Comparison of ENCODE assay signal across 20 cellular contexts in genomic region chr6:126040394-126040793, GRCh38. TPM values are rescaled to one million over a fixed set of nuclear protein-coding genes. Genes with fewer than 3 reads are reported as not detected.
DNase-seq lines count a peak whose midpoint lies in the region; ATAC-seq, FAIRE-seq and TF ChIP-seq lines count a peak whose summit lies in the region.
"Had no signal": no experiment of that assay in that cellular context is flagged by ENCODE, and none has a peak within 500 bp of the region (broad histone marks: within the 10 kb centered on the region; RNA-seq: fewer than 3 reads in every experiment).

No MANE protein-coding gene starts in this region.

- in situ Hi-C loops in brain microvascular endothelial cell (cut with HindIII; ENCODE audit: low pct_ligation_motif_present, low sequenced_read_pairs) = no loop called here

- H3K4me3 ChIP-seq in brain microvascular endothelial cell (ENCODE audit: low read depth, low read length) (no peak overlapping the region), smooth muscle cell (no peak overlapping the region)
- H3K4me3 ChIP-seq: tibial nerve had no signal

- no peak for TF ChIP-seq CTCF in brain microvascular endothelial cell (IDR thresholded peaks at IDR 0.05; ENCODE audit: low read depth, low read length, missing control alignments)
- no peak for TF ChIP-seq CTCF in smooth muscle cell (IDR thresholded peaks at IDR 0.05; ENCODE audit: borderline replicate concordance, insufficient read depth, poor library complexity, severe bottlenecking)

- WGBS in smooth muscle cell (ENCODE audit: low lambda C conversion rate) = 87% methylated on average over 4 of the region's 4 CpGs

- H3K27ac ChIP-seq in brain microvascular endothelial cell (peak overlapping the region; percentile 71), smooth muscle cell (ENCODE audit: low read depth) (peak overlapping the region; percentile 73)

- H3K36me3 ChIP-seq in brain microvascular endothelial cell (replicated peaks) = no peaks in the 10 kb centered on the region
- H3K36me3 ChIP-seq in smooth muscle cell (ENCODE audit: low read depth) = no peaks in the 10 kb centered on the region

- no peak overlapping the region for H2AFZ ChIP-seq in smooth muscle cell (ENCODE audit: low read depth)

- H3K9ac ChIP-seq in smooth muscle cell (ENCODE audit: low read depth) = no peak overlapping the region

- H3K79me2 ChIP-seq in smooth muscle cell (ENCODE audit: low read depth) = no peaks in the 10 kb centered on the region

- peaks cover 20% of the 10 kb centered on the region for H3K4me1 ChIP-seq in smooth muscle cell (ENCODE audit: low read depth)

- TF ChIP-seq POLR2A in H54 (IDR thresholded peaks at IDR 0.05; ENCODE audit: low read depth, low read length) = no peak

- DNase-seq in H54 (ENCODE audit: insufficient read length, low spot score) (no peak), brain microvascular endothelial cell (no peak), kidney tubule cell (ENCODE audit: low spot score) (peak; percentile 5), smooth muscle cell (lab: John Stamatoyannopoulos, UW; ENCODE audit: unreplicated experiment) (no peak), occipital lobe (lab: John Stamatoyannopoulos, UW) (no peak), NCI-H146 (lab: John Stamatoyannopoulos, UW) (no peak), GM03348 (ENCODE audit: low spot score) (no peak)
- DNase-seq: activated B cell treated with CpG ODN at 0.5 μM for 24 hours; activated CD8-positive, alpha-beta T cell treated with anti-CD3 and anti-CD28 coated beads, Interleukin-2, amount 10 ng/mL, durations not matched to agents 7 days and 5 days; activated naive CD4-positive, alpha-beta T cell treated with anti-CD3 and anti-CD28 coated beads, Interleukin-2, amount 50 U/mL, for 16 hours; activated T-cell treated with anti-CD3 and anti-CD28 coated beads, Interleukin-2, amount 50 U/mL, for 4 hours; CD8-positive, alpha-beta memory T cell; H9; NCI-H1048; NCI-H2081 treated with DMSO at 0.1 percent for 48 hours; NCI-H524 treated with DMSO at 0.1 percent for 48 hours; nephron progenitor cell had no signal

- peak overlapping the region; percentile 54 for H3K4me2 ChIP-seq in smooth muscle cell

- H3K27me3 ChIP-seq in brain microvascular endothelial cell (replicated peaks) = no peaks in the 10 kb centered on the region
- no peaks in the 10 kb centered on the region for H3K27me3 ChIP-seq in smooth muscle cell (ENCODE audit: low read depth)
- H3K27me3 ChIP-seq: tibial nerve had no signal

- peaks cover 11% of the 10 kb centered on the region for H3F3A ChIP-seq in smooth muscle cell (ENCODE audit: low read depth)

- no peak for ATAC-seq in HG02678 (IDR thresholded peaks at IDR 0.05; ENCODE audit: unreplicated experiment)
- ATAC-seq: activated CD8-positive, alpha-beta T cell treated with anti-CD3 and anti-CD28 coated beads, Interleukin-2, amount 10 ng/mL, durations not matched to agents 7 days and 5 days; activated T-cell treated with anti-CD3 and anti-CD28 coated beads, Interleukin-2, amount 50 U/mL, for 4 hours; stimulated activated memory B cell treated with anti-CD40 and anti-IgM and Interleukin-4, amounts not matched to agents 10 μg/mL and 1 μg/mL and 100 μg/mL, for 72 hours had no signal

- peak; percentile 36 for FAIRE-seq in H54 (lab: Jason Lieb, UNC)

- H4K20me1 ChIP-seq in smooth muscle cell (ENCODE audit: low read depth) = no peaks in the 10 kb centered on the region

- no peaks in the 10 kb centered on the region for H3K9me3 ChIP-seq in smooth muscle cell (replicated peaks; ENCODE audit: low read depth)

RNA-seq across cellular contexts. Expression of gene TRMT11, which starts 54.1 kb away (rescaled TPM):
- 21.6 and 26.2 TPM in 2 replicates for total RNA-seq in smooth muscle cell
- polyA plus RNA-seq in smooth muscle cell = 12.8 and 17.4 TPM in 2 replicates
- 39.5 TPM for total RNA-seq in occipital lobe
